ENCODE assay signal across 8 cellular contexts in the genomic region with DNA sequence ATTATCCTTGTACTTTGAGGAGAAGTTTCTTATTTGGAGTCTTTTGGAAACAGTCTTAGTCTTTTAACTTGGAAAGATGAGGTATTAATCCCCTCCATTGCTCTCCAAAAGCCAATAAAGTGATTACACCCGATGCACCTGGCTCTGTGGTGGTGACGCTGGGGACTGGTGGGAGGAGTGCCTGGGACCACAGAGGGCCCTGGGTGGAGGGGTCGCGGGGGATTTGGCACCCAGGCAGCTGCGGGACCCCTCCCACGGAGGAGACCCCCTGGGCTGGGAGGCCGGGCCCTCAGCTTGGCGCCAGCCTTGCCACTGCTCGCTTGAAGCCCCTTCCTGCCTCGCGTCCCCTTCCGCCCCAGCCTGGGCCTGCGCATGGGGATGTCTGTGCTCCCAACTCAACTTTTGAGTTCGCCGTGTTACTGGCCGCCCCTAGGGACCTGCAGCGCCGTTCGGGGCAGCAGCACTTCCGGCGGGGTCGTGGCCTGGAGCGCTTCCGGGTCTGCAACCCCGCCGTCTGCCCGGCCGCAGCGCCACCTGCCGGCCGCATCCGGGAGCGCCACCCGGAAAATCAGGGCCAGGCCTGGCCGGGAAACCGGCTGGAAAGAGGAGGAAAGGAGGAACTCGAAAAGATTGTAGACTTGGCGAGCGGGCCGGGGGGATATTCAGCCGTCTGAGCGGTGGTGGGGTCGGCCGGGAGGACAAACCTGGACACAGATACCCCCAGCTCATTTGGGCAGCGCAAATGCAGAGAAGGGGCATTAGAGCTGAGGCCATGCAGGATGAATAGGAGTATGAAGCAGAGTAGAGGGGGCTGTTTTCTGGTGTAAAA.
DNase-seq lines count a peak whose midpoint lies in the region; ATAC-seq and TF ChIP-seq lines count a peak whose summit lies in the region.

No MANE protein-coding gene starts in this region.

- H3K4me3 ChIP-seq in brain microvascular endothelial cell (ENCODE audit: low read depth, low read length), result peak overlapping the region; percentile 39

- no peak for DNase-seq in AG09319 (ENCODE audit: extremely low read depth, low read depth)
- peak; percentile 99 for DNase-seq in GM19240 (ENCODE audit: insufficient read length, low spot score)
- peak; percentile 24 for DNase-seq in NCI-H1694 (lab: John Stamatoyannopoulos, UW)
- DNase-seq in UCSD-AML1 (lab: John Stamatoyannopoulos, UW; ENCODE audit: unreplicated experiment), result peak; percentile 89
- DNase-seq in brain microvascular endothelial cell, result no peak
- peak; percentile 93 for DNase-seq in iPS-NIHi7 (ENCODE audit: extremely low spot score)
- peak; percentile 53 to 63 for DNase-seq in stimulated activated CD4-positive, alpha-beta T cell treated with anti-CD3 and anti-CD28 coated beads, Interleukin-12 subunit alpha, Interleukin-12 subunit beta, amount 100 ng/mL, for 24 hours (ENCODE audit: low read depth in 2 of 2)

- no peak for ATAC-seq in GM21515 (IDR thresholded peaks at IDR 0.05; ENCODE audit: unreplicated experiment)

- peaks cover 37% of the 10 kb centered on the region for H3K36me3 ChIP-seq in brain microvascular endothelial cell (replicated peaks)

- no peaks in the 10 kb centered on the region for H3K27me3 ChIP-seq in brain microvascular endothelial cell (replicated peaks)

- TF ChIP-seq CTCF in AG09319 (IDR thresholded peaks at IDR 0.05; ENCODE audit: low read depth, low read length) (peak; percentile 82), brain microvascular endothelial cell (IDR thresholded peaks at IDR 0.05; ENCODE audit: low read depth, low read length, missing control alignments) (peak; percentile 74)

- in situ Hi-C loops in brain microvascular endothelial cell (cut with HindIII; ENCODE audit: low pct_ligation_motif_present, low sequenced_read_pairs), result no loop called here

- peak overlapping the region; percentile 21 for H3K27ac ChIP-seq in brain microvascular endothelial cell

Comparison
In these comparisons a context has a peak if more than half of its experiments do, and no peak if none do; other contexts are left out.
1. DNase-seq: peak in GM19240 (single experiment), NCI-H1694 (single experiment), UCSD-AML1 (single experiment), iPS-NIHi7 (single experiment) and stimulated activated CD4-positive, alpha-beta T cell treated with anti-CD3 and anti-CD28 coated beads, Interleukin-12 subunit alpha, Interleukin-12 subunit beta, amount 100 ng/mL, for 24 hours (2 of 2); none in AG09319 (single experiment) and brain microvascular endothelial cell (single experiment).